ENCODE assay signal across 10 cellular contexts in the genomic region with DNA sequence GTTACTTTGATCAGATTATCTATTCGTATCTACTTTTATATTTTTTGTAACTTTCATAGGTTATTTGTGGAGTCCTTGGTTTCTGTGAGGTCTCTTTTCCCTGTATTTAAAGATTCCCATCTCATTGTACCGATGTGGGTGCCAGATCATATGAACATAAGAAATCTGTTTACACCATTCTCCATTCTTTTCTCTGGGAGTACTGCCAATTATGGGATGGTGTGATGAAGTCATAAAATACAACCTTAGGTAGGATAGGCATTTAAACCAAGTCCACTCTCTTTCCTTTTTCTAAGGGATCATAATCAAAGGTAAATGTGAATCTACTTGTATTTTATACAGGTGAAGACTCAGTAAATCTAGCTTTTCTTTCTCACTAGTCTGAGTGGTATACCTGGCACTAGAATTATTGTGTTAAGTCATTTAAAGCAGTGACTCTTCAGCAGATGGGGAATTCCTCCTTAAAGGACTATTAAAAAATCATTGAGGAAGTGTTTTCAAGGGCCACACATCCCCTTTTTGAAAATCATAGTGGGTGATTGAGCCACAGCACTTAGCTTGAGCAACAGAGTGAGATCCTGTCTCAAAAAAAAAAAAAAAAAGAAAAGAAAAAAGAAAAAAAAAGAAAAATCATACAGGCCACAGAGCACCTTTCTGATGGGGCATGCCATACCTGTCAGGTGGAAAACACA. TPM values are rescaled to one million over a fixed set of nuclear protein-coding genes. Genes with fewer than 3 reads are reported as not detected.
DNase-seq lines count a peak whose midpoint lies in the region; ATAC-seq and TF ChIP-seq lines count a peak whose summit lies in the region.
"Had no signal": no experiment of that assay in that cellular context is flagged by ENCODE, and none has a peak within 500 bp of the region (broad histone marks: within the 10 kb centered on the region; RNA-seq: fewer than 3 reads in every experiment).

No MANE protein-coding gene starts in this region.

- H3K4me3 ChIP-seq in esophagus muscularis mucosa, result no peak overlapping the region
- H3K4me3 ChIP-seq: psoas muscle had no signal

- TF ChIP-seq CTCF in esophagus muscularis mucosa (IDR thresholded peaks at IDR 0.05) (no peak), type B pancreatic cell (conservative IDR thresholded peaks at IDR 0.05) (no peak)

- peak overlapping the region; percentile 75 to 80 for H3K4me3 Mint-ChIP-seq in stimulated activated naive B cell treated with anti-CD40 and anti-IgM and Interleukin-4, amounts not matched to agents 10 μg/mL and 1 μg/mL and 100 μg/mL, for 72 hours
- no peak overlapping the region for H3K4me3 Mint-ChIP-seq in type B pancreatic cell

- no peak for TF ChIP-seq EP300 in esophagus muscularis mucosa (IDR thresholded peaks at IDR 0.05)

- peaks cover 0 to 5% of the 10 kb centered on the region in 2 donors for H3K9me3 Mint-ChIP-seq in stimulated activated naive B cell treated with anti-CD40 and anti-IgM and Interleukin-4, amounts not matched to agents 10 μg/mL and 1 μg/mL and 100 μg/mL, for 72 hours
- no peaks in the 10 kb centered on the region for H3K9me3 Mint-ChIP-seq in type B pancreatic cell

- peaks cover 0 to 43% (median 36%) of the 10 kb centered on the region in 4 donors for H3K4me1 ChIP-seq in esophagus muscularis mucosa

- peak; percentile 40 for DNase-seq in NCI-H1092 treated with DMSO at 0.1 percent for 48 hours (lab: John Stamatoyannopoulos, UW)
- DNase-seq in NCI-H1092 (lab: John Stamatoyannopoulos, UW), result no peak
- peak; percentile 53 to 94 for DNase-seq in NOMO-1 (lab: John Stamatoyannopoulos, UW; ENCODE audit: unreplicated experiment in 2 of 2)
- no peak for DNase-seq in esophagus muscularis mucosa (ENCODE audit: extremely low spot score)
- no peak for DNase-seq in stimulated activated naive B cell treated with anti-CD40 and anti-IgM and Interleukin-4, amounts not matched to agents 10 μg/mL and 1 μg/mL and 100 μg/mL, for 72 hours
- no peak for DNase-seq in type B pancreatic cell (ENCODE audit: extremely low spot score, unreplicated experiment)
- no peak for DNase-seq in T-helper 2 cell
- DNase-seq: caudate nucleus, psoas muscle had no signal

- no peaks in the 10 kb centered on the region for H3K27me3 Mint-ChIP-seq in stimulated activated naive B cell treated with anti-CD40 and anti-IgM and Interleukin-4, amounts not matched to agents 10 μg/mL and 1 μg/mL and 100 μg/mL, for 72 hours
- H3K27me3 Mint-ChIP-seq in type B pancreatic cell, result no peaks in the 10 kb centered on the region

- intact Hi-C loops in esophagus muscularis mucosa (cut with DNase I), result no loop called here

- H3K9me3 ChIP-seq in esophagus muscularis mucosa, result no peaks in the 10 kb centered on the region
- H3K9me3 ChIP-seq: psoas muscle had no signal

- H3K4me1 Mint-ChIP-seq in stimulated activated naive B cell treated with anti-CD40 and anti-IgM and Interleukin-4, amounts not matched to agents 10 μg/mL and 1 μg/mL and 100 μg/mL, for 72 hours, result peaks cover 65 to 80% of the 10 kb centered on the region in 2 donors
- H3K4me1 Mint-ChIP-seq in type B pancreatic cell (ENCODE audit: unreplicated experiment), result peaks cover 12% of the 10 kb centered on the region

- no peaks in the 10 kb centered on the region for H3K36me3 ChIP-seq in esophagus muscularis mucosa

- WGBS in esophagus muscularis mucosa, result 23% methylated on average over 2 of the region's 2 CpGs

- ATAC-seq in stimulated activated naive B cell treated with anti-CD40 and anti-IgM and Interleukin-4, amounts not matched to agents 10 μg/mL and 1 μg/mL and 100 μg/mL, for 72 hours (replicated peaks), result peak; percentile 78 to 80
- no peak for ATAC-seq in HG02973 (IDR thresholded peaks at IDR 0.05; ENCODE audit: unreplicated experiment)

- H3K27ac ChIP-seq in esophagus muscularis mucosa (replicated peaks in 1 of 4), result peak overlapping the region; percentile 61 to 73 (median 70)
- H3K27ac ChIP-seq: psoas muscle had no signal

- peaks cover 62 to 84% of the 10 kb centered on the region in 2 donors for H3K36me3 Mint-ChIP-seq in stimulated activated naive B cell treated with anti-CD40 and anti-IgM and Interleukin-4, amounts not matched to agents 10 μg/mL and 1 μg/mL and 100 μg/mL, for 72 hours
- peaks cover 16% of the 10 kb centered on the region for H3K36me3 Mint-ChIP-seq in type B pancreatic cell

- peak overlapping the region; percentile 77 for H3K27ac Mint-ChIP-seq in stimulated activated naive B cell treated with anti-CD40 and anti-IgM and Interleukin-4, amounts not matched to agents 10 μg/mL and 1 μg/mL and 100 μg/mL, for 72 hours
- H3K27ac Mint-ChIP-seq in type B pancreatic cell, result no peak overlapping the region

- no peak for TF ChIP-seq POLR2A in esophagus muscularis mucosa (IDR thresholded peaks at IDR 0.05; ENCODE audit: low read depth)

- no peaks in the 10 kb centered on the region for H3K27me3 ChIP-seq in esophagus muscularis mucosa

RNA-seq across cellular contexts. Expression of a gene that starts 12.3 kb away (rescaled TPM):
- 100 to 1,000 TPM in 1 of 4 donors, 10 to 100 TPM in 3; 49.8 to 103 (median 95.4) TPM for total RNA-seq in esophagus muscularis mucosa
- total RNA-seq in type B pancreatic cell (ENCODE audit: low replicate concordance), result 54.1 and 87.6 TPM in 2 replicates

RNA-seq across cellular contexts. Expression of a gene that starts 58.0 kb away (rescaled TPM):
- total RNA-seq in esophagus muscularis mucosa (10 to 100 TPM; 12.4 to 19.5 (median 17.8) TPM), type B pancreatic cell (ENCODE audit: low replicate concordance) (3.8 and 12.5 TPM in 2 replicates)

Comparison
In these comparisons a context has a peak if more than half of its experiments do, and no peak if none do; other contexts are left out.
1. DNase-seq: peak in NCI-H1092 treated with DMSO at 0.1 percent for 48 hours (single experiment) and NOMO-1 (2 of 2); none in NCI-H1092 (single experiment), esophagus muscularis mucosa (single experiment), stimulated activated naive B cell treated with anti-CD40 and anti-IgM and Interleukin-4, amounts not matched to agents 10 μg/mL and 1 μg/mL and 100 μg/mL, for 72 hours (single experiment), type B pancreatic cell (single experiment) and T-helper 2 cell (0 of 5).